Comparison of ENCODE assay signal across 13 cellular contexts in the genomic region with DNA sequence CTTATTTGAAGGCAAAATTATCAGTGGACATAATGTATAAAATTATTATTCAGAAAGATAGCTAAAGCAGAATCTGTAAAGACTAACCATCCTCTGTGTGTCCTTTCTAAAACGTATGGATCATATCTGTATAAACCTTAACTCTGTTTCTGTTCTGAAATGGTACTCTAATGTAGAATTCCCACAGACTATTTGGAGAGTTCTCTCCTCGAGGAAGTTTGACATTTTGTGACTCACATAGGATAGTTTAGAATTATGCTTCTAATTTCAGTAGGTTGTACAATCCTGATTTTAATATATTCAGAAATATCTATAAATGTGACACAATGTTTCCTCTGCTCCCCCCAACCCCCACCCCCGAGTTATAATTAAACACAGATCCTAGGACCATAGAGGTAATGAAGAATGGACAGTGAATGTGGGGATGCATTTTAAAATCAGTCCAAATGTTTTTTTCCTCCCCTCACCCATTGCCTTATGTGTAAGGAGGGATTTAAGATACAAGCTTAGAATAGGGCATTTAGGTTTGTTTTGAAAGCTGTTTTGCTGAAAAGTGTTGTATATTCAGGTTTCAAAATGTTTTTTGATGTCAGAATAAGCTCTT.
A peak's percentile ranks its signal among the peaks of the same experiment; 100 is the strongest.
DNase-seq lines count a peak whose midpoint lies in the region; ATAC-seq and TF ChIP-seq lines count a peak whose summit lies in the region.
"Had no signal": no experiment of that assay in that cellular context is flagged by ENCODE, and none has a peak within 500 bp of the region (broad histone marks: within the 10 kb centered on the region; RNA-seq: fewer than 3 reads in every experiment).

No MANE protein-coding gene starts in this region.

- no peak for TF ChIP-seq EP300 in upper lobe of left lung (IDR thresholded peaks at IDR 0.05)

- H3K27me3 Mint-ChIP-seq in effector memory CD8-positive, alpha-beta T cell = no peaks in the 10 kb centered on the region
- H3K27me3 Mint-ChIP-seq in activated T-helper 1 cell treated with anti-CD3 and anti-CD28 coated beads, Interleukin-12 subunit alpha, Interleukin-12 subunit beta, Interleukin-2, Interleukin-4 antibody, amounts not matched to agents 30 ng/mL and 10 ng/mL and 1 ng/mL, durations not matched to agents 14 hours and 24 hours and 36 hours (ENCODE audit: insufficient read depth) = peaks cover 5% of the 10 kb centered on the region
- H3K27me3 Mint-ChIP-seq: stimulated activated naive B cell treated with anti-CD40 and anti-IgM and Interleukin-4, amounts not matched to agents 10 μg/mL and 1 μg/mL and 100 μg/mL, for 72 hours had no signal

- ATAC-seq in upper lobe of left lung (ENCODE audit: low FRiP score in 2 of 2) = no peak
- no peak for ATAC-seq in effector memory CD8-positive, alpha-beta T cell (replicated peaks)
- no peak for ATAC-seq in left lobe of liver
- ATAC-seq: stimulated activated naive B cell treated with anti-CD40 and anti-IgM and Interleukin-4, amounts not matched to agents 10 μg/mL and 1 μg/mL and 100 μg/mL, for 72 hours had no signal

- TF ChIP-seq POLR2A in upper lobe of left lung (IDR thresholded peaks at IDR 0.05) = no peak

- intact Hi-C loops in activated T-helper 1 cell treated with anti-CD3 and anti-CD28 coated beads, Interleukin-12 subunit alpha, Interleukin-12 subunit beta, Interleukin-2, Interleukin-4 antibody, amounts not matched to agents 30 ng/mL and 10 ng/mL and 1 ng/mL, durations not matched to agents 14 hours and 24 hours and 36 hours (cut with micrococcal nuclease) = no loop called here

- H3K9me3 ChIP-seq in MG63 (no peaks in the 10 kb centered on the region), mucosa of stomach (ENCODE audit: control insufficient read depth, low read length) (no peaks in the 10 kb centered on the region), upper lobe of left lung (no peaks in the 10 kb centered on the region)
- H3K9me3 ChIP-seq: neutrophil had no signal

- H3K27ac Mint-ChIP-seq in effector memory CD8-positive, alpha-beta T cell = no peak overlapping the region
- no peak overlapping the region for H3K27ac Mint-ChIP-seq in activated T-helper 1 cell treated with anti-CD3 and anti-CD28 coated beads, Interleukin-12 subunit alpha, Interleukin-12 subunit beta, Interleukin-2, Interleukin-4 antibody, amounts not matched to agents 30 ng/mL and 10 ng/mL and 1 ng/mL, durations not matched to agents 14 hours and 24 hours and 36 hours
- H3K27ac Mint-ChIP-seq: stimulated activated naive B cell treated with anti-CD40 and anti-IgM and Interleukin-4, amounts not matched to agents 10 μg/mL and 1 μg/mL and 100 μg/mL, for 72 hours had no signal

- H3K4me3 Mint-ChIP-seq in effector memory CD8-positive, alpha-beta T cell = no peak overlapping the region
- no peak overlapping the region for H3K4me3 Mint-ChIP-seq in activated T-helper 1 cell treated with anti-CD3 and anti-CD28 coated beads, Interleukin-12 subunit alpha, Interleukin-12 subunit beta, Interleukin-2, Interleukin-4 antibody, amounts not matched to agents 30 ng/mL and 10 ng/mL and 1 ng/mL, durations not matched to agents 14 hours and 24 hours and 36 hours
- H3K4me3 Mint-ChIP-seq: stimulated activated naive B cell treated with anti-CD40 and anti-IgM and Interleukin-4, amounts not matched to agents 10 μg/mL and 1 μg/mL and 100 μg/mL, for 72 hours had no signal

- peak overlapping the region; percentile 29 for H3K4me3 ChIP-seq in MG63
- peak overlapping the region; percentile 55 for H3K4me3 ChIP-seq in coronary artery
- H3K4me3 ChIP-seq in mucosa of stomach (ENCODE audit: low read length) = no peak overlapping the region
- peak overlapping the region in 1 of 4 donors; percentile 22 for H3K4me3 ChIP-seq in upper lobe of left lung

- peak overlapping the region in 1 of 2 donors; percentile 62 for H3K27ac ChIP-seq in coronary artery
- peak overlapping the region in 3 of 4 donors; percentile 50 to 86 (median 70) for H3K27ac ChIP-seq in upper lobe of left lung
- H3K27ac ChIP-seq: neutrophil had no signal

- peak overlapping the region; percentile 35 for H3K9ac ChIP-seq in mucosa of stomach (ENCODE audit: low read length)

- TF ChIP-seq CTCF in coronary artery (IDR thresholded peaks at IDR 0.05) (no peak), upper lobe of left lung (IDR thresholded peaks at IDR 0.05) (no peak)

- peaks cover 0 to 5% of the 10 kb centered on the region in 2 donors for H3K4me1 Mint-ChIP-seq in effector memory CD8-positive, alpha-beta T cell (ENCODE audit: low read depth in 2 of 2)
- no peaks in the 10 kb centered on the region for H3K4me1 Mint-ChIP-seq in activated T-helper 1 cell treated with anti-CD3 and anti-CD28 coated beads, Interleukin-12 subunit alpha, Interleukin-12 subunit beta, Interleukin-2, Interleukin-4 antibody, amounts not matched to agents 30 ng/mL and 10 ng/mL and 1 ng/mL, durations not matched to agents 14 hours and 24 hours and 36 hours (ENCODE audit: low read depth)

- no peaks in the 10 kb centered on the region for H3K9me3 Mint-ChIP-seq in effector memory CD8-positive, alpha-beta T cell
- H3K9me3 Mint-ChIP-seq in activated T-helper 1 cell treated with anti-CD3 and anti-CD28 coated beads, Interleukin-12 subunit alpha, Interleukin-12 subunit beta, Interleukin-2, Interleukin-4 antibody, amounts not matched to agents 30 ng/mL and 10 ng/mL and 1 ng/mL, durations not matched to agents 14 hours and 24 hours and 36 hours = no peaks in the 10 kb centered on the region
- H3K9me3 Mint-ChIP-seq: stimulated activated naive B cell treated with anti-CD40 and anti-IgM and Interleukin-4, amounts not matched to agents 10 μg/mL and 1 μg/mL and 100 μg/mL, for 72 hours had no signal

- H3K36me3 ChIP-seq in MG63 (no peaks in the 10 kb centered on the region), mucosa of stomach (ENCODE audit: control insufficient read depth, insufficient read depth, low read length) (no peaks in the 10 kb centered on the region), upper lobe of left lung (no peaks in the 10 kb centered on the region)
- H3K36me3 ChIP-seq: neutrophil had no signal

- H3K4me1 ChIP-seq in mucosa of stomach (ENCODE audit: control insufficient read depth, insufficient read depth, low read length) (peaks cover 5% of the 10 kb centered on the region), upper lobe of left lung (peaks cover 0 to 16% (median 6%) of the 10 kb centered on the region in 4 donors)

- 39 to 47% methylated on average over 3 of the region's 3 CpGs for WGBS in upper lobe of left lung, 2 donors

- no peaks in the 10 kb centered on the region for H3K36me3 Mint-ChIP-seq in effector memory CD8-positive, alpha-beta T cell (ENCODE audit: insufficient read depth)
- H3K36me3 Mint-ChIP-seq in activated T-helper 1 cell treated with anti-CD3 and anti-CD28 coated beads, Interleukin-12 subunit alpha, Interleukin-12 subunit beta, Interleukin-2, Interleukin-4 antibody, amounts not matched to agents 30 ng/mL and 10 ng/mL and 1 ng/mL, durations not matched to agents 14 hours and 24 hours and 36 hours (ENCODE audit: low read depth) = no peaks in the 10 kb centered on the region

- no peak for DNase-seq in MG63
- no peak for DNase-seq in coronary artery (ENCODE audit: low spot score)
- no peak for DNase-seq in upper lobe of left lung
- DNase-seq in effector memory CD8-positive, alpha-beta T cell = no peak
- DNase-seq in activated T-helper 1 cell treated with anti-CD3 and anti-CD28 coated beads, Interleukin-12 subunit alpha, Interleukin-12 subunit beta, Interleukin-2, Interleukin-4 antibody, amounts not matched to agents 30 ng/mL and 10 ng/mL and 1 ng/mL, durations not matched to agents 14 hours and 24 hours and 36 hours (ENCODE audit: low spot score) = no peak
- no peak for DNase-seq in left lobe of liver (ENCODE audit: low spot score)
- DNase-seq: activated CD4-positive, CD25-positive, alpha-beta regulatory T cell treated with anti-CD3 and anti-CD28 coated beads, Interleukin-2, amount 50 U/mL, for 72 hours; NCI-H1436; NCI-H774; SHP77 treated with DMSO at 0.1 percent for 48 hours; stimulated activated naive B cell treated with anti-CD40 and anti-IgM and Interleukin-4, amounts not matched to agents 10 μg/mL and 1 μg/mL and 100 μg/mL, for 72 hours had no signal

- H3K27me3 ChIP-seq in MG63 = no peaks in the 10 kb centered on the region
- H3K27me3 ChIP-seq in mucosa of stomach (ENCODE audit: control insufficient read depth, insufficient read depth, low read length) = no peaks in the 10 kb centered on the region
- no peaks in the 10 kb centered on the region for H3K27me3 ChIP-seq in upper lobe of left lung
- H3K27me3 ChIP-seq: neutrophil had no signal
